8 cellular contexts compared by ENCODE assay signal in the genomic region with DNA sequence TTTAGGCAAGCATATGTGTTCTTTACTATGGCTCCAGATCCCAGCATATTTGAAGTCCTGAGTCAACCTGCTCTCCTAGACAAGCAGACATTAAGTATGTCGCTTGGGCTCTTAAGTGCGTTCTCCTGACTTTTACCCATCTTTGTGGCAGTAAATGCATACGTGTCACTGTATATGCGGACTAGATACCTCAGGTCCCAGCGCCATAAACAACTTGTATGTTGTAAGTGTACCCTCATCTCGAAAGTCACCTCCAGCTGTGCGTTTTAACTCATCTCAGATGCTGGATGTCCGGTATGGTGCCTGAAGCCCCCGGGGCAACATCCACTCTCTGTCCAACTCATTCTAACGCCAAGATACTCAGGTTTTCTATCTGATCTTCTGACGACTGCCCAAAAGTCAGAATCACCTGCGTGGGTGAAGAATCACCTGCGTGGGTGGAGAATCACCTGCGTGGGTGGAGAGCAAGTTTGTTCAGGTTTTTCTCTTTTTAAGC. TPM values are rescaled to one million over a fixed set of nuclear protein-coding genes. Genes with fewer than 3 reads are reported as not detected.
DNase-seq lines count a peak whose midpoint lies in the region; ATAC-seq and TF ChIP-seq lines count a peak whose summit lies in the region.

No MANE protein-coding gene starts in this region.

- peaks cover 14% of the 10 kb centered on the region for H3K27me3 Mint-ChIP-seq in activated CD8-positive, alpha-beta memory T cell treated with anti-CD3 and anti-CD28 coated beads, Interleukin-2, amount 10 ng/mL, durations not matched to agents 7 days and 5 days
- no peaks in the 10 kb centered on the region for H3K27me3 Mint-ChIP-seq in activated CD8-positive, alpha-beta T cell treated with anti-CD3 and anti-CD28 coated beads for 36 hours

- H3K4me3 ChIP-seq in iPS-15b (ENCODE audit: low read depth, low read length) (peak overlapping the region; percentile 81), stomach smooth muscle (ENCODE audit: low read length in 2 of 2) (peak overlapping the region; percentile 64 to 90)

- peaks cover 25% of the 10 kb centered on the region for H3K36me3 ChIP-seq in iPS-15b (ENCODE audit: control insufficient read depth, insufficient read depth, low read length)
- H3K36me3 ChIP-seq in stomach smooth muscle (ENCODE audit: control insufficient read depth in 2 of 2, insufficient read depth in 2 of 2, low read length in 2 of 2) = peaks cover 10 to 14% of the 10 kb centered on the region in 2 donors

- TF ChIP-seq CTCF in activated CD8-positive, alpha-beta T cell treated with anti-CD3 and anti-CD28 coated beads for 36 hours (IDR thresholded peaks at IDR 0.05) = no peak

- no peaks in the 10 kb centered on the region for H3K9me3 ChIP-seq in iPS-15b (ENCODE audit: control insufficient read depth, insufficient read depth, low read length)
- no peaks in the 10 kb centered on the region for H3K9me3 ChIP-seq in stomach smooth muscle (ENCODE audit: control insufficient read depth in 2 of 2, low read length in 2 of 2)

- H3K27me3 ChIP-seq in iPS-15b (ENCODE audit: control insufficient read depth, insufficient read depth, low read length) (no peaks in the 10 kb centered on the region), stomach smooth muscle (ENCODE audit: control insufficient read depth in 1 of 2, insufficient read depth in 2 of 2, low read length in 2 of 2) (no peaks in the 10 kb centered on the region)

- H3K27ac ChIP-seq in stomach smooth muscle (ENCODE audit: low read length) = no peak overlapping the region

- ATAC-seq in activated CD8-positive, alpha-beta memory T cell treated with anti-CD3 and anti-CD28 coated beads, Interleukin-2, amount 10 ng/mL, durations not matched to agents 7 days and 5 days = no peak
- ATAC-seq in activated CD8-positive, alpha-beta T cell treated with anti-CD3 and anti-CD28 coated beads for 36 hours = no peak
- no peak for ATAC-seq in GM18907 (IDR thresholded peaks at IDR 0.05; ENCODE audit: unreplicated experiment)

- H3K4me1 ChIP-seq in iPS-15b (ENCODE audit: control insufficient read depth, insufficient read depth, low read length) (peaks cover 6% of the 10 kb centered on the region), stomach smooth muscle (ENCODE audit: control insufficient read depth, insufficient read depth, low read length) (peaks cover 32% of the 10 kb centered on the region)

- no peak overlapping the region for H3K9ac ChIP-seq in iPS-15b (ENCODE audit: low read depth, low read length)
- peak overlapping the region in 1 of 2 donors; percentile 30 for H3K9ac ChIP-seq in stomach smooth muscle (ENCODE audit: low read length in 2 of 2)

- intact Hi-C loops in activated CD8-positive, alpha-beta T cell treated with anti-CD3 and anti-CD28 coated beads for 36 hours (cut with micrococcal nuclease) = no loop called here

- no peak for DNase-seq in activated CD8-positive, alpha-beta memory T cell treated with anti-CD3 and anti-CD28 coated beads, Interleukin-2, amount 10 ng/mL, durations not matched to agents 7 days and 5 days
- no peak for DNase-seq in activated CD8-positive, alpha-beta memory T cell treated with anti-CD3 and anti-CD28 coated beads, Interleukin-2, amount 50 U/mL, for 48 hours
- no peak for DNase-seq in activated CD8-positive, alpha-beta T cell treated with anti-CD3 and anti-CD28 coated beads for 36 hours
- DNase-seq in cerebellar nuclear complex (lab: John Stamatoyannopoulos, UW) = no peak
- DNase-seq in NCI-H748 (lab: John Stamatoyannopoulos, UW; ENCODE audit: unreplicated experiment) = no peak

- CTCF ChIA-PET in activated CD8-positive, alpha-beta memory T cell treated with anti-CD3 and anti-CD28 coated beads, Interleukin-2, amount 10 ng/mL, durations not matched to agents 7 days and 5 days (lab: Charles Lee) = no interaction called here
- CTCF ChIA-PET in activated CD8-positive, alpha-beta T cell treated with anti-CD3 and anti-CD28 coated beads for 36 hours (lab: Charles Lee) = no interaction called here

- H3K9me3 Mint-ChIP-seq in activated CD8-positive, alpha-beta memory T cell treated with anti-CD3 and anti-CD28 coated beads, Interleukin-2, amount 10 ng/mL, durations not matched to agents 7 days and 5 days (ENCODE audit: low read depth) = peaks cover 2% of the 10 kb centered on the region
- peaks cover 10% of the 10 kb centered on the region for H3K9me3 Mint-ChIP-seq in activated CD8-positive, alpha-beta T cell treated with anti-CD3 and anti-CD28 coated beads for 36 hours

- peaks cover 38% of the 10 kb centered on the region for H3K4me1 Mint-ChIP-seq in activated CD8-positive, alpha-beta memory T cell treated with anti-CD3 and anti-CD28 coated beads, Interleukin-2, amount 10 ng/mL, durations not matched to agents 7 days and 5 days
- H3K4me1 Mint-ChIP-seq in activated CD8-positive, alpha-beta T cell treated with anti-CD3 and anti-CD28 coated beads for 36 hours (ENCODE audit: low read depth) = peaks cover 42% of the 10 kb centered on the region

- peak overlapping the region; percentile 59 for H3K4me3 Mint-ChIP-seq in activated CD8-positive, alpha-beta memory T cell treated with anti-CD3 and anti-CD28 coated beads, Interleukin-2, amount 10 ng/mL, durations not matched to agents 7 days and 5 days
- H3K4me3 Mint-ChIP-seq in activated CD8-positive, alpha-beta T cell treated with anti-CD3 and anti-CD28 coated beads for 36 hours = peak overlapping the region; percentile 70

- H3K27ac Mint-ChIP-seq in activated CD8-positive, alpha-beta memory T cell treated with anti-CD3 and anti-CD28 coated beads, Interleukin-2, amount 10 ng/mL, durations not matched to agents 7 days and 5 days = no peak overlapping the region
- no peak overlapping the region for H3K27ac Mint-ChIP-seq in activated CD8-positive, alpha-beta T cell treated with anti-CD3 and anti-CD28 coated beads for 36 hours

- POLR2A ChIA-PET in activated CD8-positive, alpha-beta T cell treated with anti-CD3 and anti-CD28 coated beads for 36 hours (lab: Charles Lee) = interaction anchor here (1.2 to 6.5 kb wide), 2 partner anchors 8 to 13 kb away, joined by 7 to 64 read pairs; a partner anchor contains a TSS

- H3K36me3 Mint-ChIP-seq in activated CD8-positive, alpha-beta memory T cell treated with anti-CD3 and anti-CD28 coated beads, Interleukin-2, amount 10 ng/mL, durations not matched to agents 7 days and 5 days = peaks cover 1% of the 10 kb centered on the region
- peaks cover 12% of the 10 kb centered on the region for H3K36me3 Mint-ChIP-seq in activated CD8-positive, alpha-beta T cell treated with anti-CD3 and anti-CD28 coated beads for 36 hours (ENCODE audit: low read depth)

RNA-seq across cellular contexts. Expression of a gene that starts 1.7 kb away (rescaled TPM):
- total RNA-seq in activated CD8-positive, alpha-beta memory T cell treated with anti-CD3 and anti-CD28 coated beads, Interleukin-2, amount 10 ng/mL, durations not matched to agents 7 days and 5 days = 10 to 100 TPM; 78.2 to 79.4 TPM
- total RNA-seq in activated CD8-positive, alpha-beta T cell treated with anti-CD3 and anti-CD28 coated beads for 36 hours = 10 to 100 TPM; 87.4 to 88.5 TPM

RNA-seq across cellular contexts. Expression of a gene that starts 14.7 kb away (rescaled TPM):
- 100 to 1,000 TPM; 130 to 133 TPM for total RNA-seq in activated CD8-positive, alpha-beta memory T cell treated with anti-CD3 and anti-CD28 coated beads, Interleukin-2, amount 10 ng/mL, durations not matched to agents 7 days and 5 days
- total RNA-seq in activated CD8-positive, alpha-beta T cell treated with anti-CD3 and anti-CD28 coated beads for 36 hours = 10 to 100 TPM; 58.8 to 65.9 TPM

RNA-seq across cellular contexts. Expression of a gene that starts 24.5 kb away (rescaled TPM):
- 10 to 100 TPM; 13.4 to 21.2 TPM for total RNA-seq in activated CD8-positive, alpha-beta memory T cell treated with anti-CD3 and anti-CD28 coated beads, Interleukin-2, amount 10 ng/mL, durations not matched to agents 7 days and 5 days
- total RNA-seq in activated CD8-positive, alpha-beta T cell treated with anti-CD3 and anti-CD28 coated beads for 36 hours = 10 to 100 TPM; 17.5 to 19.5 TPM

RNA-seq across cellular contexts. Expression of a gene that starts 24.8 kb away (rescaled TPM):
- total RNA-seq in activated CD8-positive, alpha-beta memory T cell treated with anti-CD3 and anti-CD28 coated beads, Interleukin-2, amount 10 ng/mL, durations not matched to agents 7 days and 5 days = 10 to 100 TPM; 26.2 to 39.3 TPM
- total RNA-seq in activated CD8-positive, alpha-beta T cell treated with anti-CD3 and anti-CD28 coated beads for 36 hours = 10 to 100 TPM; 26.6 to 26.8 TPM

RNA-seq across cellular contexts. Expression of a gene that starts 34.6 kb away (rescaled TPM):
- total RNA-seq in activated CD8-positive, alpha-beta memory T cell treated with anti-CD3 and anti-CD28 coated beads, Interleukin-2, amount 10 ng/mL, durations not matched to agents 7 days and 5 days = 10 to 100 TPM; 57.5 to 70.5 TPM
- total RNA-seq in activated CD8-positive, alpha-beta T cell treated with anti-CD3 and anti-CD28 coated beads for 36 hours = 10 to 100 TPM; 35.7 to 38.7 TPM
